ENCODE assay signal across 26 cellular contexts in genomic region chr3:178850452-178851166, GRCh38.
"Had no signal": no experiment of that assay in that cellular context is flagged by ENCODE, and none has a peak within 500 bp of the region (broad histone marks: within the 10 kb centered on the region; RNA-seq: fewer than 3 reads in every experiment).

No MANE protein-coding gene starts in this region.

- H3K36me3 Mint-ChIP-seq: activated naive CD4-positive, alpha-beta T cell treated with anti-CD3 and anti-CD28 coated beads, Interleukin-2, amount 10 ng/mL, durations not matched to agents 7 days and 5 days; activated naive CD8-positive, alpha-beta T cell treated with anti-CD3 and anti-CD28 coated beads, Interleukin-2, amount 10 ng/mL, durations not matched to agents 7 days and 5 days; naive B cell; type B pancreatic cell had no signal

- H3K27ac Mint-ChIP-seq: activated CD4-positive, alpha-beta memory T cell treated with anti-CD3 and anti-CD28 coated beads, Interleukin-2, amount 10 ng/mL, durations not matched to agents 7 days and 5 days; activated CD4-positive, alpha-beta T cell treated with anti-CD3 and anti-CD28 coated beads, Interleukin-2, amount 10 ng/mL, durations not matched to agents 7 days and 5 days; activated naive CD4-positive, alpha-beta T cell treated with anti-CD3 and anti-CD28 coated beads, Interleukin-2, amount 10 ng/mL, durations not matched to agents 7 days and 5 days; activated naive CD8-positive, alpha-beta T cell treated with anti-CD3 and anti-CD28 coated beads, Interleukin-2, amount 10 ng/mL, durations not matched to agents 7 days and 5 days; activated T-cell treated with anti-CD3 and anti-CD28 coated beads, Interleukin-2, amount 50 U/mL, for 24 hours; T-helper 1 cell treated with Interleukin-12 subunit alpha and Interleukin-12 subunit beta and Interleukin-4 antibody, amounts not matched to agents 30 μg/mL and 1 μg/mL, for 36 hours; type B pancreatic cell had no signal

- H3K4me1 ChIP-seq: vagina had no signal

- H3K4me1 Mint-ChIP-seq: activated CD4-positive, alpha-beta memory T cell treated with anti-CD3 and anti-CD28 coated beads, Interleukin-2, amount 10 ng/mL, durations not matched to agents 7 days and 5 days; activated CD4-positive, alpha-beta T cell treated with anti-CD3 and anti-CD28 coated beads, Interleukin-2, amount 10 ng/mL, durations not matched to agents 7 days and 5 days; activated naive CD4-positive, alpha-beta T cell treated with anti-CD3 and anti-CD28 coated beads, Interleukin-2, amount 10 ng/mL, durations not matched to agents 7 days and 5 days; activated naive CD8-positive, alpha-beta T cell treated with anti-CD3 and anti-CD28 coated beads, Interleukin-2, amount 10 ng/mL, durations not matched to agents 7 days and 5 days; naive B cell had no signal

- H3K27me3 ChIP-seq: brain microvascular endothelial cell, vagina had no signal

- H3K27ac ChIP-seq: brain microvascular endothelial cell, thoracic aorta, vagina, WERI-Rb-1 had no signal

- H3K4me3 ChIP-seq: left ventricle myocardium inferior, thoracic aorta, vagina had no signal

- H3K9me3 Mint-ChIP-seq: activated CD4-positive, alpha-beta memory T cell treated with anti-CD3 and anti-CD28 coated beads, Interleukin-2, amount 10 ng/mL, durations not matched to agents 7 days and 5 days; activated CD4-positive, alpha-beta T cell treated with anti-CD3 and anti-CD28 coated beads, Interleukin-2, amount 10 ng/mL, durations not matched to agents 7 days and 5 days; activated naive CD4-positive, alpha-beta T cell treated with anti-CD3 and anti-CD28 coated beads, Interleukin-2, amount 10 ng/mL, durations not matched to agents 7 days and 5 days; activated naive CD8-positive, alpha-beta T cell treated with anti-CD3 and anti-CD28 coated beads, Interleukin-2, amount 10 ng/mL, durations not matched to agents 7 days and 5 days; activated T-cell treated with anti-CD3 and anti-CD28 coated beads, Interleukin-2, amount 50 U/mL, for 24 hours; naive B cell; T-helper 1 cell treated with Interleukin-12 subunit alpha and Interleukin-12 subunit beta and Interleukin-4 antibody, amounts not matched to agents 30 μg/mL and 1 μg/mL, for 36 hours; type B pancreatic cell had no signal

- H3K4me3 Mint-ChIP-seq: activated CD4-positive, alpha-beta memory T cell treated with anti-CD3 and anti-CD28 coated beads, Interleukin-2, amount 10 ng/mL, durations not matched to agents 7 days and 5 days; activated CD4-positive, alpha-beta T cell treated with anti-CD3 and anti-CD28 coated beads, Interleukin-2, amount 10 ng/mL, durations not matched to agents 7 days and 5 days; activated naive CD4-positive, alpha-beta T cell treated with anti-CD3 and anti-CD28 coated beads, Interleukin-2, amount 10 ng/mL, durations not matched to agents 7 days and 5 days; activated naive CD8-positive, alpha-beta T cell treated with anti-CD3 and anti-CD28 coated beads, Interleukin-2, amount 10 ng/mL, durations not matched to agents 7 days and 5 days; activated T-cell treated with anti-CD3 and anti-CD28 coated beads, Interleukin-2, amount 50 U/mL, for 24 hours; naive B cell; T-helper 1 cell treated with Interleukin-12 subunit alpha and Interleukin-12 subunit beta and Interleukin-4 antibody, amounts not matched to agents 30 μg/mL and 1 μg/mL, for 36 hours; type B pancreatic cell had no signal

- H3K27me3 Mint-ChIP-seq: activated CD4-positive, alpha-beta memory T cell treated with anti-CD3 and anti-CD28 coated beads, Interleukin-2, amount 10 ng/mL, durations not matched to agents 7 days and 5 days; activated CD4-positive, alpha-beta T cell treated with anti-CD3 and anti-CD28 coated beads, Interleukin-2, amount 10 ng/mL, durations not matched to agents 7 days and 5 days; activated naive CD4-positive, alpha-beta T cell treated with anti-CD3 and anti-CD28 coated beads, Interleukin-2, amount 10 ng/mL, durations not matched to agents 7 days and 5 days; activated naive CD8-positive, alpha-beta T cell treated with anti-CD3 and anti-CD28 coated beads, Interleukin-2, amount 10 ng/mL, durations not matched to agents 7 days and 5 days; activated T-cell treated with anti-CD3 and anti-CD28 coated beads, Interleukin-2, amount 50 U/mL, for 24 hours; type B pancreatic cell had no signal

- ATAC-seq: stimulated activated naive CD8-positive, alpha-beta T cell treated with anti-CD3 and anti-CD28 coated beads, Interleukin-15, Interleukin-2, amounts not matched to agents 100 U/mL and 50 U/mL, for 24 hours had no signal

- H3K36me3 ChIP-seq: brain microvascular endothelial cell, left ventricle myocardium inferior, thoracic aorta, vagina, WERI-Rb-1 had no signal

- H3K9me3 ChIP-seq: left ventricle myocardium inferior, thoracic aorta, vagina had no signal

- DNase-seq: activated CD4-positive, alpha-beta memory T cell treated with anti-CD3 and anti-CD28 coated beads, Interleukin-2, amount 10 ng/mL, durations not matched to agents 7 days and 5 days; activated CD4-positive, alpha-beta T cell treated with anti-CD3 and anti-CD28 coated beads for 1 hour; activated CD4-positive, alpha-beta T cell treated with anti-CD3 and anti-CD28 coated beads, Interleukin-2, amount 10 ng/mL, durations not matched to agents 7 days and 5 days; activated CD8-positive, alpha-beta memory T cell treated with anti-CD3 and anti-CD28 coated beads, Interleukin-2, amount 50 U/mL, for 48 hours; activated gamma-delta T cell; activated naive CD4-positive, alpha-beta T cell treated with anti-CD3 and anti-CD28 coated beads, Interleukin-2, amount 10 ng/mL, durations not matched to agents 7 days and 5 days; activated naive CD8-positive, alpha-beta T cell treated with anti-CD3 and anti-CD28 coated beads, Interleukin-2, amount 10 ng/mL, durations not matched to agents 7 days and 5 days; activated T-cell treated with anti-CD3 and anti-CD28 coated beads, Interleukin-2, amount 50 U/mL, for 24 hours; amniotic stem cell; brain microvascular endothelial cell; cortex of kidney; foreskin fibroblast; hypothalamus; left ventricle myocardium inferior; naive B cell; nucleus accumbens; right cardiac atrium; stimulated activated CD4-positive, alpha-beta T cell treated with anti-CD3 and anti-CD28 coated beads, Interleukin-4, amount 100 ng/mL, for 1 hour; stimulated activated naive CD8-positive, alpha-beta T cell treated with anti-CD3 and anti-CD28 coated beads, Interleukin-15, Interleukin-2, amounts not matched to agents 100 U/mL and 50 U/mL, for 24 hours; SW 1271; T1000; WERI-Rb-1 had no signal
